10 cellular contexts compared by ENCODE assay signal in genomic region chr2:44075536-44075935, GRCh38.
DNase-seq lines count a peak whose midpoint lies in the region; ATAC-seq and TF ChIP-seq lines count a peak whose summit lies in the region.
"Had no signal": no experiment of that assay in that cellular context is flagged by ENCODE, and none has a peak within 500 bp of the region (broad histone marks: within the 10 kb centered on the region; RNA-seq: fewer than 3 reads in every experiment).

No MANE protein-coding gene starts in this region.

- no peak overlapping the region for H3K18ac ChIP-seq in mesendoderm (ENCODE audit: low read length)

- H3K27me3 ChIP-seq in psoas muscle (ENCODE audit: insufficient read depth in 3 of 3, low read length in 2 of 3) (no peaks in the 10 kb centered on the region), mesendoderm (ENCODE audit: insufficient read depth, low read length, poor library complexity) (no peaks in the 10 kb centered on the region)

- H3K79me1 ChIP-seq in mesendoderm (ENCODE audit: low read length), result no peaks in the 10 kb centered on the region

- H3K27ac ChIP-seq in psoas muscle, result peak overlapping the region; percentile 91
- H3K27ac ChIP-seq in mesendoderm (ENCODE audit: low read depth, low read length), result no peak overlapping the region

- H3K4me2 ChIP-seq in mesendoderm (ENCODE audit: low read length), result no peak overlapping the region

- no peaks in the 10 kb centered on the region for H3K9me3 ChIP-seq in psoas muscle

- H4K8ac ChIP-seq in mesendoderm (ENCODE audit: low read depth, low read length), result no peak overlapping the region

- H3K56ac ChIP-seq in mesendoderm (ENCODE audit: low read length), result no peak overlapping the region

- H3K9ac ChIP-seq in mesendoderm (ENCODE audit: low read length), result no peak overlapping the region

- H2AK5ac ChIP-seq in mesendoderm (ENCODE audit: low read length), result no peak overlapping the region

- WGBS in psoas muscle, 3 donors, result 24 to 57% (median 28%) methylated on average over 6 of the region's 6 CpGs
- no CpG with 5 or more reads among the region's 6 CpGs for WGBS in mesendoderm (ENCODE audit: extremely low coverage, insufficient coverage, low lambda C conversion rate)

- no peak overlapping the region for H3K4ac ChIP-seq in mesendoderm (ENCODE audit: low read depth, low read length)

- H3K4me1 ChIP-seq in psoas muscle (peaks cover 16% of the 10 kb centered on the region), mesendoderm (ENCODE audit: control insufficient read depth, low read depth, low read length) (no peaks in the 10 kb centered on the region)

- H3K23ac ChIP-seq in mesendoderm (ENCODE audit: low read length), result no peak overlapping the region

- H2BK5ac ChIP-seq in mesendoderm (ENCODE audit: low read length), result no peak overlapping the region

- no peaks in the 10 kb centered on the region for H3K79me2 ChIP-seq in mesendoderm (ENCODE audit: control insufficient read depth, insufficient read depth, low read length)

- TF ChIP-seq CTCF in fibroblast of mammary gland (conservative IDR thresholded peaks at IDR 0.05; ENCODE audit: control insufficient read depth, insufficient read depth, low read depth, low read length) (no peak), psoas muscle (IDR thresholded peaks at IDR 0.05) (no peak)

- no peaks in the 10 kb centered on the region for H3K36me3 ChIP-seq in psoas muscle (ENCODE audit: insufficient read depth in 1 of 2, low read depth in 1 of 2)
- no peaks in the 10 kb centered on the region for H3K36me3 ChIP-seq in mesendoderm (ENCODE audit: control insufficient read depth, insufficient read depth, low read length)

- intact Hi-C loops in psoas muscle (cut with DNase I), result loop anchor here in 1 of 2 donors (5.0 kb wide), 1 partner anchor 287 kb away; the partner anchor contains the start of genes CAMKMT and PREPL

- DNase-seq in GM04503 (ENCODE audit: low read depth), result peak; percentile 58
- DNase-seq in NCI-H2107 treated with DMSO at 0.1 percent for 48 hours (lab: John Stamatoyannopoulos, UW; ENCODE audit: unreplicated experiment), result peak; percentile 94
- DNase-seq in fibroblast of mammary gland (ENCODE audit: low read depth), result peak; percentile 73
- peak; percentile 70 to 87 for DNase-seq in psoas muscle
- DNase-seq in NCI-H1105 treated with DMSO at 0.1 percent for 48 hours (lab: John Stamatoyannopoulos, UW), result no peak
- no peak for DNase-seq in SHP77 (lab: John Stamatoyannopoulos, UW)
- no peak for DNase-seq in mesendoderm
- DNase-seq in SW 1271 (lab: John Stamatoyannopoulos, UW), result no peak
- DNase-seq: activated CD4-positive, alpha-beta T cell treated with anti-CD3 and anti-CD28 coated beads, Interleukin-2, amount 50 U/mL, for 1 hour; OCI-M1 had no signal

- no peak overlapping the region for H4K5ac ChIP-seq in mesendoderm (ENCODE audit: low read length)

- peak; percentile 96 to 99 (median 98) for ATAC-seq in psoas muscle

- H2BK120ac ChIP-seq in mesendoderm (ENCODE audit: low read depth, low read length), result no peak overlapping the region

- H3K4me3 ChIP-seq in fibroblast of mammary gland (ENCODE audit: control insufficient read depth, low read depth, low read length) (no peak overlapping the region), psoas muscle (no peak overlapping the region), mesendoderm (ENCODE audit: low read length) (no peak overlapping the region)

- H2BK15ac ChIP-seq in mesendoderm (replicated peaks; ENCODE audit: low read depth), result no peak overlapping the region

Comparison
In these comparisons a context has a peak if more than half of its experiments do, and no peak if none do; other contexts are left out.
1. DNase-seq: peak in GM04503 (single experiment), NCI-H2107 treated with DMSO at 0.1 percent for 48 hours (single experiment), fibroblast of mammary gland (single experiment) and psoas muscle (2 of 2); none in NCI-H1105 treated with DMSO at 0.1 percent for 48 hours (single experiment), SHP77 (0 of 2), mesendoderm (single experiment) and SW 1271 (0 of 2).